Comparison of ENCODE assay signal across 8 cellular contexts in the genomic region with DNA sequence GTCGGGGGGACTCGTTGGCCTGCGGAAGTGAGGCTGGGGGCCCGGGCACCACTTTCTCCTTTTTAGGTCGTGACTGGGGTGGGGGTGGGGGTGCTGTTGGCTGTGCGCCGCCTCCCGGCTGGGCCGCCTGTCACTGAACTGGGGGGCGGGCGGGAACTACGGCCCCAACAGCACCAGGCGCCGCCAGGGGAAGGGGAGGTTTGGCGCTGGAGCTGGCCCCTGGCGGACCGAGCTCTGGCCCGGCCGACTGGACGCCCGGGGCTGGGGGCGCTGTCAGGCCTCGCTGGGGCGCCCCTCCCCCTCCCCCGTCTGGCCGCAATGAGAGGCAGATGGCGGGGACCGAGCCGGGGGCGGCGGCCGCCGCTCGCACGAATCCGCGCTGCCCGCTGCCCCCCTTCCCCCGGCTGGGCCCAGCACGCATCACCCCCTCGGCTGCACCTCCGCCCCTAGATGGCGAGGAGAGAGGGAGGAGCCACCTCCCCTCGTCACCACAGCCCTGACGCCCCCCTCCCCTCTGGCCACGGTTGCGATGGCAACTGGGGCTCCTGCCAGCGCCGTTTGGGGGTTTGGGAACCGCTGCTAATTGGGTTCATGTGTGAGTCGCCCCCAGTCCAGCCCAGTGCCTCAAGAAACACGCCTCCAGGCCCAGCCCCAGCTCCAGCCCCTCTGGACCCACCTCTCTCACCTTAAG. TPM values are rescaled to one million over a fixed set of nuclear protein-coding genes. Genes with fewer than 3 reads are reported as not detected.
DNase-seq lines count a peak whose midpoint lies in the region; ATAC-seq and TF ChIP-seq lines count a peak whose summit lies in the region.

No MANE protein-coding gene starts in this region.

- peaks cover 21 to 23% (median 22%) of the 10 kb centered on the region in 3 donors for H3K4me1 Mint-ChIP-seq in IgD-negative memory B cell
- H3K4me1 Mint-ChIP-seq in activated T-cell treated with anti-CD3 and anti-CD28 coated beads, Interleukin-2, amount 50 U/mL, for 24 hours (ENCODE audit: low read depth), result peaks cover 26% of the 10 kb centered on the region
- H3K4me1 Mint-ChIP-seq in nephron progenitor cell, result peaks cover 54% of the 10 kb centered on the region

- DNase-seq in COLO668 (lab: John Stamatoyannopoulos, UW; ENCODE audit: unreplicated experiment) (peak; percentile 74), fibroblast of peridontal ligament (ENCODE audit: extremely low read depth) (peak; percentile 90), nephron progenitor cell (peak; percentile 79)
- DNase-seq in activated T-cell treated with anti-CD3 and anti-CD28 coated beads, Interleukin-2, amount 50 U/mL, for 24 hours, result peak; percentile 42

- no peak for TF ChIP-seq CTCF in nephron progenitor cell (IDR thresholded peaks at IDR 0.05)

- H3K36me3 Mint-ChIP-seq in IgD-negative memory B cell (no peaks in the 10 kb centered on the region), nephron progenitor cell (ENCODE audit: low read depth) (peaks cover 23% of the 10 kb centered on the region)
- no peaks in the 10 kb centered on the region for H3K36me3 Mint-ChIP-seq in activated T-cell treated with anti-CD3 and anti-CD28 coated beads, Interleukin-2, amount 50 U/mL, for 24 hours (ENCODE audit: low read depth)

- H3K4me3 Mint-ChIP-seq in IgD-negative memory B cell, result peak overlapping the region in 3 of 4 donors; percentile 66 to 88 (median 76)
- peak overlapping the region; percentile 39 for H3K4me3 Mint-ChIP-seq in activated T-cell treated with anti-CD3 and anti-CD28 coated beads, Interleukin-2, amount 50 U/mL, for 24 hours
- peak overlapping the region; percentile 89 for H3K4me3 Mint-ChIP-seq in nephron progenitor cell

- no peaks in the 10 kb centered on the region for H3K9me3 Mint-ChIP-seq in IgD-negative memory B cell
- H3K9me3 Mint-ChIP-seq in activated T-cell treated with anti-CD3 and anti-CD28 coated beads, Interleukin-2, amount 50 U/mL, for 24 hours, result no peaks in the 10 kb centered on the region
- no peaks in the 10 kb centered on the region for H3K9me3 Mint-ChIP-seq in nephron progenitor cell

- peaks cover 16% of the 10 kb centered on the region for H3K27me3 Mint-ChIP-seq in IgD-negative memory B cell
- H3K27me3 Mint-ChIP-seq in activated T-cell treated with anti-CD3 and anti-CD28 coated beads, Interleukin-2, amount 50 U/mL, for 24 hours, result peaks cover 37% of the 10 kb centered on the region
- peaks cover 5% of the 10 kb centered on the region for H3K27me3 Mint-ChIP-seq in nephron progenitor cell (ENCODE audit: low read depth, poor library complexity)

- H3K27ac Mint-ChIP-seq in IgD-negative memory B cell (peak overlapping the region in 1 of 3 donors; percentile 64), nephron progenitor cell (peak overlapping the region; percentile 54)
- no peak overlapping the region for H3K27ac Mint-ChIP-seq in activated T-cell treated with anti-CD3 and anti-CD28 coated beads, Interleukin-2, amount 50 U/mL, for 24 hours

- ATAC-seq in GM21423 (IDR thresholded peaks at IDR 0.05; ENCODE audit: unreplicated experiment) (no peak), HG03354 (IDR thresholded peaks at IDR 0.05; ENCODE audit: poor library complexity, severe bottlenecking, unreplicated experiment) (no peak), HG03196 (IDR thresholded peaks at IDR 0.05; ENCODE audit: unreplicated experiment) (no peak)

RNA-seq across cellular contexts. Expression of a gene that starts 0.7 kb away (rescaled TPM):
- polyA plus RNA-seq in IgD-negative memory B cell, result 0.20 TPM

RNA-seq across cellular contexts. Expression of a gene that starts 28.9 kb away (rescaled TPM):
- 14.8 TPM for polyA plus RNA-seq in IgD-negative memory B cell

RNA-seq across cellular contexts. Expression of a gene that starts 30.1 kb away (rescaled TPM):
- polyA plus RNA-seq in IgD-negative memory B cell, result not detected

RNA-seq across cellular contexts. Expression of a gene that starts 33.8 kb away (rescaled TPM):
- polyA plus RNA-seq in IgD-negative memory B cell, result 0.75 TPM

RNA-seq across cellular contexts. Expression of a gene that starts 57.4 kb away (rescaled TPM):
- polyA plus RNA-seq in IgD-negative memory B cell, result 2.5 TPM

Comparison
In these comparisons a context has a peak if more than half of its experiments do, and no peak if none do; other contexts are left out.
1. H3K4me3 Mint-ChIP-seq: peak in every context shown above with its lines; median percentile 89 in nephron progenitor cell; 76 in IgD-negative memory B cell; 39 in activated T-cell treated with anti-CD3 and anti-CD28 coated beads, Interleukin-2, amount 50 U/mL, for 24 hours.